Comparison of ENCODE assay signal across 8 cellular contexts in the genomic region with DNA sequence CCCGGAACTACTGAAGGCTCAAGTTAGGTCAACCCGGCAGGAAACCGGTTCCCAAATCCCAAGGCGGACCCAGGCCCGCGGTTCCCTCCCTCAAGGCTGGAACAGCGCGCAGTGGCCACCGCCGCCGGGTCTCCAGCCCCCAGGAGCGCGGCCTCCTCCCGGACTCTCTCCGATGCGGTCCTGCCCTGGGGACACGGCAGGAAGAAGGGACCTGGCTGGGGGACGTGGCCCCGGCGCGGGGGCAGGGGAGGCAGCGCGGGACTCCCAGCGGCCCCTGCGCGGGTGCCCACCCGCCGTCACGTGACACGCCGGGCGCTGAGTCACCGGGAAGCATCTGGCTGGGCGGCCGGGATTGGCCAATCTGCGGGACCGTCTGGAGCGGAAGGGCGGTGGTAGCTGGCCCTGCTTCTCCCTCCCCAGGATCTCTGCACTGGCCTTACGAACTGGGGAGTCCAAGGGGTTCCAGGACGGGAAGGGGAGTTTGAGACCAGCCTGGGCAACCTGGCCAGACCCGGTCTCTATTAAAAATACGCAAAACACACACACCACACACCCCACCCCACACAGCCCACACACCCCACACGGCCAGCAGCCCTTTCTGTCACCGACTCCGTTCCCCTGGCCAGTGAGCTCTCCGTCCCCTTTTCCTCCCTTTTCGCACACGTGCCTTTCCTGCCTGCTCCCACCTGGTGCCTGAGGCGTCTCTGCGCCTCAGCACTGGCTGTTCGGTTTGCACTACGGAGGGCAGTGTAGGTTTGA. TPM values are rescaled to one million over a fixed set of nuclear protein-coding genes. Genes with fewer than 3 reads are reported as not detected.
DNase-seq lines count a peak whose midpoint lies in the region; ATAC-seq, FAIRE-seq and TF ChIP-seq lines count a peak whose summit lies in the region.

No MANE protein-coding gene starts in this region.

- TF ChIP-seq POLR2A in GM12892 (IDR thresholded peaks at IDR 0.05; ENCODE audit: low read depth, low read length): peak; percentile 91
- TF ChIP-seq POLR2A in uterus (IDR thresholded peaks at IDR 0.05): peak; percentile 96 to 100

- peak; percentile 97 for FAIRE-seq in GM12892 (lab: Jason Lieb, UNC)

- peak in 1 of 4 experiments; percentile 14 for TF ChIP-seq CTCF in uterus (IDR thresholded peaks at IDR 0.05)

- peak overlapping the region; percentile 97 to 98 for H3K27ac ChIP-seq in uterus

- H3K27me3 Mint-ChIP-seq in T-helper 1 cell treated with Interleukin-12 subunit alpha and Interleukin-12 subunit beta and Interleukin-4 antibody, amounts not matched to agents 30 μg/mL and 1 μg/mL, for 36 hours (ENCODE audit: low read depth): peaks cover 3% of the 10 kb centered on the region

- no peaks in the 10 kb centered on the region for H3K36me3 ChIP-seq in uterus

- peak overlapping the region; percentile 99 for H3K4me3 Mint-ChIP-seq in T-helper 1 cell treated with Interleukin-12 subunit alpha and Interleukin-12 subunit beta and Interleukin-4 antibody, amounts not matched to agents 30 μg/mL and 1 μg/mL, for 36 hours

- no peaks in the 10 kb centered on the region for H3K27me3 ChIP-seq in uterus

- intact Hi-C loops in left ventricle myocardium superior (cut with micrococcal nuclease): no loop called here
- intact Hi-C loops in uterus (cut with DNase I; ENCODE audit: low total_unique reads): loop anchor here (2.0 kb wide), 1 partner anchor 21 kb away; a partner anchor contains a TSS

- no peaks in the 10 kb centered on the region for H3K9me3 Mint-ChIP-seq in T-helper 1 cell treated with Interleukin-12 subunit alpha and Interleukin-12 subunit beta and Interleukin-4 antibody, amounts not matched to agents 30 μg/mL and 1 μg/mL, for 36 hours

- DNase-seq in GM12892 (ENCODE audit: insufficient read length) (peak; percentile 97), NCI-H1694 (lab: John Stamatoyannopoulos, UW) (peak; percentile 79), amniotic stem cell (lab: John Stamatoyannopoulos, UW) (peak; percentile 89), left ventricle myocardium superior (peak; percentile 99), putamen (ENCODE audit: low spot score) (peak; percentile 95), uterus (peak; percentile 97)

- H3K9me3 ChIP-seq in uterus: no peaks in the 10 kb centered on the region

- H3K27ac Mint-ChIP-seq in T-helper 1 cell treated with Interleukin-12 subunit alpha and Interleukin-12 subunit beta and Interleukin-4 antibody, amounts not matched to agents 30 μg/mL and 1 μg/mL, for 36 hours: peak overlapping the region; percentile 99

- H3K36me3 Mint-ChIP-seq in T-helper 1 cell treated with Interleukin-12 subunit alpha and Interleukin-12 subunit beta and Interleukin-4 antibody, amounts not matched to agents 30 μg/mL and 1 μg/mL, for 36 hours (ENCODE audit: low read depth): peaks cover 6% of the 10 kb centered on the region

- H3K4me1 ChIP-seq in uterus: peaks cover 13 to 21% of the 10 kb centered on the region in 2 donors

- peak overlapping the region; percentile 57 to 64 for H3K4me3 ChIP-seq in uterus

- peak; percentile 71 for ATAC-seq in HG02852 (IDR thresholded peaks at IDR 0.05; ENCODE audit: unreplicated experiment)
- ATAC-seq in left ventricle myocardium superior: peak; percentile 88

- peaks cover 15% of the 10 kb centered on the region for H3K4me1 Mint-ChIP-seq in T-helper 1 cell treated with Interleukin-12 subunit alpha and Interleukin-12 subunit beta and Interleukin-4 antibody, amounts not matched to agents 30 μg/mL and 1 μg/mL, for 36 hours (ENCODE audit: low read depth)

RNA-seq across cellular contexts. Expression of a gene that starts 21.4 kb away (rescaled TPM):
- 5,443 TPM for polyA plus RNA-seq in GM12892 (2012; ENCODE audit: missing spikeins)
- total RNA-seq in left ventricle myocardium superior (7,191 TPM), uterus (over 10,000 TPM in 3 of 4 donors, 1,000 to 10,000 TPM in 1; 6,732 to 19,335 (median 13,886) TPM)

RNA-seq across cellular contexts. Expression of a gene that starts 47.4 kb away (rescaled TPM):
- polyA plus RNA-seq in GM12892 (2012; ENCODE audit: missing spikeins): 24.6 TPM
- total RNA-seq in left ventricle myocardium superior (60.4 TPM), uterus (100 to 1,000 TPM in 1 of 4 donors, 10 to 100 TPM in 3; 28.8 to 101 (median 70.1) TPM)

RNA-seq across cellular contexts. Expression of a gene that starts 54.9 kb away (rescaled TPM):
- polyA plus RNA-seq in GM12892 (2012; ENCODE audit: missing spikeins): 678 TPM
- total RNA-seq in left ventricle myocardium superior (508 TPM), uterus (100 to 1,000 TPM in 3 of 4 donors, 10 to 100 TPM in 1; 33.6 to 932 (median 120) TPM)

Comparison
In these comparisons a context has a peak if more than half of its experiments do, and no peak if none do; other contexts are left out.
1. Peak in every context shown above with its lines: DNase-seq, ATAC-seq, H3K4me3 ChIP-seq and H3K27ac ChIP-seq.